Comparison of ENCODE assay signal across 8 cellular contexts in the genomic region with DNA sequence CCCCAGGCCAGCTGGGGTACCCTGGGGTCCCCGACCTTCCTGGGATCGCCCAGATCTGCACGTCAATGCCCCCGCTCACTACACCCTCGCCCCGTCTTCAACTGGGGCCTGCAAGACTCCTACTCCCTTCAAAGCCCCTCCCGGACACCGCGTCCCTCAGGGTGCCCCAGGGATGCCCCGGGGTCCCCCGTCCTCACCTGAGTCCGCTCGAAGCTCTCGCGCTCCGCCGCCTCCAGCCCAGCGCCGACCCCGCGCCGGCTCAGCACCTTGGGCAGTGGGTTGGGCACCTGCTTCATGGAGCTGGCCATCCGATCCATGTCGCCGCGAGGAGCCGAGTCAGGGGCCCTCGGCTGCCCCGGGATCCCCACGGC. TPM values are rescaled to one million over a fixed set of nuclear protein-coding genes. Genes with fewer than 3 reads are reported as not detected.
DNase-seq lines count a peak whose midpoint lies in the region; ATAC-seq and TF ChIP-seq lines count a peak whose summit lies in the region.

Gene HIP1 (minus strand): TSS at position 338 of the 371 bp plus-strand sequence. CDS start 21 bp downstream, at position 317.

- DNase-seq in HL-60 (ENCODE audit: low read depth in 1 of 2, low spot score in 1 of 2) (no peak), memory B cell (ENCODE audit: low spot score in 2 of 2) (no peak), tibial nerve (ENCODE audit: low spot score in 2 of 2) (no peak), DMS 273 (lab: John Stamatoyannopoulos, UW; ENCODE audit: unreplicated experiment) (no peak), NCI-H82 (lab: John Stamatoyannopoulos, UW) (no peak), HuH-7 (ENCODE audit: low spot score) (no peak)
- DNase-seq in central memory CD8-positive, alpha-beta T cell (ENCODE audit: low spot score in 2 of 2) = no peak

- H3K27me3 Mint-ChIP-seq in central memory CD8-positive, alpha-beta T cell = no peaks in the 10 kb centered on the region
- H3K27me3 Mint-ChIP-seq in memory B cell = no peaks in the 10 kb centered on the region

- H3K36me3 ChIP-seq in tibial nerve = peaks cover 0 to 2% (median 0%) of the 10 kb centered on the region in 3 donors

- peak in 1 of 2 donors; percentile 47 for TF ChIP-seq EP300 in tibial nerve (IDR thresholded peaks at IDR 0.05)

- peaks cover 7% of the 10 kb centered on the region for H3K36me3 Mint-ChIP-seq in central memory CD8-positive, alpha-beta T cell (ENCODE audit: insufficient read depth)
- no peaks in the 10 kb centered on the region for H3K36me3 Mint-ChIP-seq in memory B cell

- peak within 1 kb of the TSS; percentile 84 for H3K4me3 Mint-ChIP-seq in central memory CD8-positive, alpha-beta T cell
- peak within 1 kb of the TSS; percentile 92 for H3K4me3 Mint-ChIP-seq in memory B cell

- H3K4me1 ChIP-seq in tibial nerve = peaks cover 0 to 53% (median 4%) of the 10 kb centered on the region in 4 donors

- H3K4me3 ChIP-seq in HL-60 (replicated peaks; ENCODE audit: insufficient read depth, low read length) (peak within 1 kb of the TSS; percentile 83), tibial nerve (peak within 1 kb of the TSS; percentile 90 to 99 (median 96))

- no peaks in the 10 kb centered on the region for H3K9me3 ChIP-seq in tibial nerve

- 1% methylated on average over 21 to 30 of the region's 30 CpGs for WGBS in tibial nerve, 2 donors

- TF ChIP-seq CTCF in HL-60 (IDR thresholded peaks at IDR 0.05; ENCODE audit: insufficient read depth, low read length) (no peak), tibial nerve (IDR thresholded peaks at IDR 0.05) (no peak)

- no peaks in the 10 kb centered on the region for H3K9me3 Mint-ChIP-seq in central memory CD8-positive, alpha-beta T cell
- H3K9me3 Mint-ChIP-seq in memory B cell = no peaks in the 10 kb centered on the region

- TF ChIP-seq POLR2A in GM15510 (IDR thresholded peaks at IDR 0.05; ENCODE audit: borderline replicate concordance, extremely low read depth, insufficient read length) (peak; percentile 31), tibial nerve (IDR thresholded peaks at IDR 0.05) (peak in 1 of 2 donors; percentile 30)

- H3K27ac Mint-ChIP-seq in central memory CD8-positive, alpha-beta T cell (ENCODE audit: low read depth) = peak within 1 kb of the TSS; percentile 92
- H3K27ac Mint-ChIP-seq in memory B cell = peak within 1 kb of the TSS; percentile 89

- H3K27ac ChIP-seq in HL-60 (replicated peaks) = peak within 1 kb of the TSS; percentile 55
- peak within 1 kb of the TSS; percentile 85 to 95 (median 91) for H3K27ac ChIP-seq in tibial nerve

- no peak for ATAC-seq in central memory CD8-positive, alpha-beta T cell (replicated peaks; ENCODE audit: extremely low read depth, poor library complexity, severe bottlenecking)
- ATAC-seq in memory B cell (ENCODE audit: low read depth) = no peak

- H3K4me1 Mint-ChIP-seq in central memory CD8-positive, alpha-beta T cell = peaks cover 32% of the 10 kb centered on the region
- H3K4me1 Mint-ChIP-seq in memory B cell = peaks cover 20% of the 10 kb centered on the region

- no peaks in the 10 kb centered on the region for H3K27me3 ChIP-seq in HL-60 (ENCODE audit: insufficient read depth, poor library complexity, severe bottlenecking)
- no peaks in the 10 kb centered on the region for H3K27me3 ChIP-seq in tibial nerve

RNA-seq across cellular contexts. Expression of gene HIP1, which starts in this region (rescaled TPM):
- 10 to 100 TPM; 43.2 to 59.7 (median 49.8) TPM for total RNA-seq in tibial nerve
